9 cellular contexts compared by ENCODE assay signal in genomic region chr4:2469192-2469984, GRCh38. TPM values are rescaled to one million over a fixed set of nuclear protein-coding genes. Genes with fewer than 3 reads are reported as not detected.
DNase-seq lines count a peak whose midpoint lies in the region; ATAC-seq and TF ChIP-seq lines count a peak whose summit lies in the region.
"Had no signal": no experiment of that assay in that cellular context is flagged by ENCODE, and none has a peak within 500 bp of the region (broad histone marks: within the 10 kb centered on the region; RNA-seq: fewer than 3 reads in every experiment).

No MANE protein-coding gene starts in this region.

- H3K27ac ChIP-seq in RWPE1 (peak overlapping the region; percentile 90), gastrocnemius medialis (peak overlapping the region; percentile 88 to 98 (median 94))

- H3K36me3 ChIP-seq in gastrocnemius medialis = peaks cover 0 to 13% of the 10 kb centered on the region in 2 donors

- ATAC-seq in GM18870 (IDR thresholded peaks at IDR 0.05; ENCODE audit: unreplicated experiment) = peak; percentile 28
- ATAC-seq in HG03103 (IDR thresholded peaks at IDR 0.05; ENCODE audit: low read depth, unreplicated experiment) = peak; percentile 42
- ATAC-seq in left ventricle myocardium superior = peak; percentile 54
- peak; percentile 46 to 49 for ATAC-seq in gastrocnemius medialis

- H3K9me3 ChIP-seq in gastrocnemius medialis = no peaks in the 10 kb centered on the region

- in situ Hi-C loops in gastrocnemius medialis (cut with MboI; ENCODE audit: low sequenced_read_pairs in 4 of 4) = loop anchor here in 3 of 4 donors (10.0 to 25.0 kb wide), 2 partner anchors 245 to 257 kb away; no protein-coding TSS in a partner anchor

- H3K4me1 ChIP-seq in gastrocnemius medialis = peaks cover 26 to 27% of the 10 kb centered on the region in 2 donors

- no peaks in the 10 kb centered on the region for H3K27me3 ChIP-seq in gastrocnemius medialis

- POLR2A ChIA-PET in RWPE1 (lab: Yijun Ruan, JAX; ENCODE audit: low non-redundant PET) = interaction anchor here (0.6 kb wide), 1 partner anchor 112 kb away, joined by 3 read pairs; no protein-coding TSS in a partner anchor

- peak; percentile 41 for DNase-seq in AG10803 (ENCODE audit: low read depth)
- DNase-seq in RWPE1 (ENCODE audit: low spot score) = peak; percentile 41
- peak; percentile 75 for DNase-seq in activated naive CD4-positive, alpha-beta T cell treated with anti-CD3 and anti-CD28 coated beads, Interleukin-2, amount 50 U/mL, for 16 hours
- peak; percentile 59 for DNase-seq in left ventricle myocardium superior
- DNase-seq in gastrocnemius medialis = peak in 1 of 2 donors; percentile 7
- DNase-seq in NCI-H1694 treated with DMSO at 0.1 percent for 48 hours (lab: John Stamatoyannopoulos, UW) = no peak

- intact Hi-C loops in left ventricle myocardium superior (cut with micrococcal nuclease) (loop anchor here (10.0 kb wide), 1 partner anchor 245 kb away; no protein-coding TSS in a partner anchor), gastrocnemius medialis (cut with DNase I; ENCODE audit: low total_unique reads) (loop anchor here (2.0 to 10.0 kb wide), 3 partner anchors 51 to 465 kb away; partner anchors contain the start of genes CFAP99, MXD4, NELFA and ZFYVE28)

- CTCF ChIA-PET in RWPE1 (lab: Yijun Ruan, JAX) = interaction anchor here (0.6 to 1.1 kb wide), 2 partner anchors 21 to 739 kb away, joined by 3 read pairs; no protein-coding TSS in a partner anchor

- TF ChIP-seq POLR2A in gastrocnemius medialis (IDR thresholded peaks at IDR 0.05) = no peak

- TF ChIP-seq CTCF in AG10803 (conservative IDR thresholded peaks at IDR 0.05; ENCODE audit: low read length) (no peak), RWPE1 (conservative IDR thresholded peaks at IDR 0.05; ENCODE audit: low read depth) (no peak), gastrocnemius medialis (IDR thresholded peaks at IDR 0.05 in 4 of 5, conservative IDR thresholded peaks at IDR 0.05 in 1 of 5) (no peak)

- H3K4me3 ChIP-seq in AG10803 (ENCODE audit: low read length) (peak overlapping the region; percentile 90), gastrocnemius medialis (peak overlapping the region; percentile 76 to 88 (median 84))

RNA-seq across cellular contexts. Expression of gene RNF4, which starts 0.5 kb away (rescaled TPM):
- total RNA-seq in left ventricle myocardium superior (26.1 TPM), gastrocnemius medialis (10 to 100 TPM; 21.7 to 48.7 (median 34.7) TPM)

RNA-seq across cellular contexts. Expression of gene CFAP99, which starts 50.6 kb away (rescaled TPM):
- not detected for total RNA-seq in left ventricle myocardium superior
- total RNA-seq in gastrocnemius medialis = not detected
- total RNA-seq: activated CD8-positive, alpha-beta memory T cell treated with anti-CD3 and anti-CD28 coated beads for 36 hours had no signal

RNA-seq across cellular contexts. Expression of gene ZFYVE28, which starts 50.9 kb away (rescaled TPM):
- 5.6 TPM for total RNA-seq in left ventricle myocardium superior
- 1 to 10 TPM; 1.8 to 6.0 (median 3.4) TPM for total RNA-seq in gastrocnemius medialis
